5 cellular contexts compared by ENCODE assay signal in genomic region chr12:49345048-49345839, GRCh38. TPM values are rescaled to one million over a fixed set of nuclear protein-coding genes. Genes with fewer than 3 reads are reported as not detected.
DNase-seq lines count a peak whose midpoint lies in the region; ATAC-seq and TF ChIP-seq lines count a peak whose summit lies in the region.

No MANE protein-coding gene starts in this region.

- H2BK5ac ChIP-seq in mesenchymal stem cell (ENCODE audit: low read depth, low read length, poor library complexity, severe bottlenecking), result no peak overlapping the region

- no peak for ATAC-seq in activated T-cell treated with anti-CD3 and anti-CD28 coated beads, Interleukin-2, amount 50 U/mL, for 4 hours

- peaks cover 75 to 92% of the 10 kb centered on the region in 2 experiments for H3K27me3 ChIP-seq in mesenchymal stem cell (ENCODE audit: control insufficient read depth in 1 of 2, insufficient read depth in 1 of 2, low read length in 2 of 2)

- peak overlapping the region; percentile 29 for H3K9ac ChIP-seq in mesenchymal stem cell (ENCODE audit: low read length)

- no peaks in the 10 kb centered on the region for H3K36me3 Mint-ChIP-seq in activated T-cell treated with anti-CD3 and anti-CD28 coated beads, Interleukin-2, amount 50 U/mL, for 4 hours (ENCODE audit: insufficient read depth)

- no peak overlapping the region for H2AFZ ChIP-seq in mesenchymal stem cell (ENCODE audit: low read depth, low read length)

- H4K8ac ChIP-seq in mesenchymal stem cell (ENCODE audit: low read length), result no peak overlapping the region

- peak overlapping the region; percentile 38 for H3K4me3 Mint-ChIP-seq in activated T-cell treated with anti-CD3 and anti-CD28 coated beads, Interleukin-2, amount 50 U/mL, for 4 hours

- H3K4me3 ChIP-seq in HFF-Myc (replicated peaks; ENCODE audit: low read depth, low read length), result peak overlapping the region; percentile 23
- H3K4me3 ChIP-seq in mesenchymal stem cell (ENCODE audit: insufficient read depth in 1 of 2, low read depth in 1 of 2, low read length in 2 of 2), result peak overlapping the region; percentile 45 to 68

- peaks cover 0 to 6% of the 10 kb centered on the region in 2 experiments for H3K36me3 ChIP-seq in mesenchymal stem cell (ENCODE audit: control insufficient read depth in 1 of 2, insufficient read depth in 2 of 2, low read depth in 1 of 2, low read length in 2 of 2)

- peaks cover 62% of the 10 kb centered on the region for H3K27me3 Mint-ChIP-seq in activated T-cell treated with anti-CD3 and anti-CD28 coated beads, Interleukin-2, amount 50 U/mL, for 4 hours (ENCODE audit: low read depth)

- DNase-seq in HFF-Myc (ENCODE audit: extremely low read depth, low read depth) (no peak), mesenchymal stem cell (no peak), iPS-NIHi7 (ENCODE audit: extremely low spot score) (no peak), NCI-H1694 treated with DMSO at 0.1 percent for 48 hours (lab: John Stamatoyannopoulos, UW) (no peak)
- no peak for DNase-seq in activated T-cell treated with anti-CD3 and anti-CD28 coated beads, Interleukin-2, amount 50 U/mL, for 4 hours

- H3K9me3 Mint-ChIP-seq in activated T-cell treated with anti-CD3 and anti-CD28 coated beads, Interleukin-2, amount 50 U/mL, for 4 hours, result no peaks in the 10 kb centered on the region

- H2AK5ac ChIP-seq in mesenchymal stem cell (ENCODE audit: low read length, severe bottlenecking), result no peak overlapping the region

- peaks cover 36% of the 10 kb centered on the region for H3K4me1 Mint-ChIP-seq in activated T-cell treated with anti-CD3 and anti-CD28 coated beads, Interleukin-2, amount 50 U/mL, for 4 hours (ENCODE audit: low read depth)

- H3K27ac ChIP-seq in mesenchymal stem cell (ENCODE audit: low read length, poor library complexity, severe bottlenecking), result no peak overlapping the region

- H4K91ac ChIP-seq in mesenchymal stem cell (ENCODE audit: low read length), result no peak overlapping the region

- peaks cover 59% of the 10 kb centered on the region for H3K4me1 ChIP-seq in mesenchymal stem cell (ENCODE audit: control insufficient read depth, insufficient read depth, low read depth, low read length)

- no peak overlapping the region for H2BK120ac ChIP-seq in mesenchymal stem cell (ENCODE audit: low read depth, low read length)

- H2BK12ac ChIP-seq in mesenchymal stem cell (ENCODE audit: low read length in 2 of 2), result no peak overlapping the region

- H2BK15ac ChIP-seq in mesenchymal stem cell (ENCODE audit: low read depth, poor library complexity, severe bottlenecking), result peak overlapping the region; percentile 15

- H3K18ac ChIP-seq in mesenchymal stem cell (ENCODE audit: low read depth in 1 of 2, low read length in 2 of 2), result peak overlapping the region in 1 of 2 experiments; percentile 70

- H3K4ac ChIP-seq in mesenchymal stem cell (ENCODE audit: low read depth in 1 of 2, low read length in 2 of 2), result no peak overlapping the region

- peak overlapping the region in 1 of 2 experiments; percentile 88 for H3K23ac ChIP-seq in mesenchymal stem cell (ENCODE audit: low read length in 2 of 2)

- no peak overlapping the region for H3K14ac ChIP-seq in mesenchymal stem cell (ENCODE audit: low read length in 2 of 2)

- H3K9me3 ChIP-seq in mesenchymal stem cell (ENCODE audit: control insufficient read depth, low read length), result no peaks in the 10 kb centered on the region

- H3K79me1 ChIP-seq in mesenchymal stem cell (replicated peaks; ENCODE audit: low read length, poor library complexity, severe bottlenecking), result no peaks in the 10 kb centered on the region

- TF ChIP-seq CTCF in HFF-Myc (IDR thresholded peaks at IDR 0.05; ENCODE audit: low read depth, low read length, missing control alignments), result no peak

- H3K4me2 ChIP-seq in mesenchymal stem cell (ENCODE audit: low read length, poor library complexity, severe bottlenecking), result peak overlapping the region; percentile 94

- 4% methylated on average over 33 of the region's 71 CpGs for WGBS in mesenchymal stem cell

RNA-seq across cellular contexts. Expression of gene DNAJC22, which starts 1.4 kb away (rescaled TPM):
- total RNA-seq in activated T-cell treated with anti-CD3 and anti-CD28 coated beads, Interleukin-2, amount 50 U/mL, for 4 hours, result under 1 TPM in 1 of 3 donors, not detected in 2; 0.11 TPM
- polyA plus RNA-seq in mesenchymal stem cell (2013, experiment 1 of 2), result 1.6 TPM
- 1.8 TPM for polyA plus RNA-seq in mesenchymal stem cell (2013, experiment 2 of 2)

RNA-seq across cellular contexts. Expression of gene C1QL4, which starts 8.3 kb away (rescaled TPM):
- not detected for total RNA-seq in activated T-cell treated with anti-CD3 and anti-CD28 coated beads, Interleukin-2, amount 50 U/mL, for 4 hours
- polyA plus RNA-seq in mesenchymal stem cell (2013, experiment 1 of 2), result not detected
- not detected for polyA plus RNA-seq in mesenchymal stem cell (2013, experiment 2 of 2)

RNA-seq across cellular contexts. Expression of gene SPATS2, which starts 22.0 kb away (rescaled TPM):
- 1 to 10 TPM; 6.9 to 7.2 (median 7.0) TPM for total RNA-seq in activated T-cell treated with anti-CD3 and anti-CD28 coated beads, Interleukin-2, amount 50 U/mL, for 4 hours
- 42.1 TPM for polyA plus RNA-seq in mesenchymal stem cell (2013, experiment 1 of 2)
- 43.0 TPM for polyA plus RNA-seq in mesenchymal stem cell (2013, experiment 2 of 2)

RNA-seq across cellular contexts. Expression of gene TROAP, which starts 22.2 kb away (rescaled TPM):
- total RNA-seq in activated T-cell treated with anti-CD3 and anti-CD28 coated beads, Interleukin-2, amount 50 U/mL, for 4 hours, result 10 to 100 TPM; 11.6 to 16.8 (median 13.7) TPM
- polyA plus RNA-seq in mesenchymal stem cell (2013, experiment 1 of 2), result 7.5 TPM
- polyA plus RNA-seq in mesenchymal stem cell (2013, experiment 2 of 2), result 6.9 TPM

RNA-seq across cellular contexts. Expression of gene PRPH, which starts 50.3 kb away (rescaled TPM):
- not detected for total RNA-seq in activated T-cell treated with anti-CD3 and anti-CD28 coated beads, Interleukin-2, amount 50 U/mL, for 4 hours
- polyA plus RNA-seq in mesenchymal stem cell (2013, experiment 1 of 2), result not detected
- polyA plus RNA-seq in mesenchymal stem cell (2013, experiment 2 of 2), result not detected
